In genomic region chr18:54357660-54358494, GRCh38 we compare ENCODE assay signal across 8 cellular contexts. TPM values are rescaled to one million over a fixed set of nuclear protein-coding genes. Genes with fewer than 3 reads are reported as not detected.
DNase-seq lines count a peak whose midpoint lies in the region; ATAC-seq and TF ChIP-seq lines count a peak whose summit lies in the region.

C18orf54 (plus strand) TSS chr18:54357906; CDS start chr18:54360573, 2,667 bp downstream.
STARD6 (minus strand) TSS chr18:54357858; CDS start chr18:54354573, 3,285 bp downstream.

- H3K79me2 ChIP-seq in KMS-11 (ENCODE audit: insufficient read depth, low read depth) (peaks cover 17% of the 10 kb centered on the region; the same call in 1 of the 2 replicates), fibroblast of lung (ENCODE audit: control insufficient read depth, insufficient read depth, low read length) (peaks cover 14% of the 10 kb centered on the region)

- H3K9ac ChIP-seq in KMS-11 (peak within 1 kb of the TSS; percentile 83), fibroblast of lung (ENCODE audit: insufficient read depth, low read length) (peak within 1 kb of the TSS; percentile 65)

- peak within 1 kb of the TSS; percentile 95 for H3K4me2 ChIP-seq in KMS-11
- peak within 1 kb of the TSS; percentile 87 for H3K4me2 ChIP-seq in fibroblast of lung (ENCODE audit: extremely low read depth, insufficient read depth, low read length)

- H3K4me3 Mint-ChIP-seq in activated T-cell treated with anti-CD3 and anti-CD28 coated beads, Interleukin-2, amount 50 U/mL, for 72 hours = peak within 1 kb of the TSS; percentile 97 to 100
- peak within 1 kb of the TSS; percentile 93 to 100 (median 99) for H3K4me3 Mint-ChIP-seq in naive thymus-derived CD8-positive, alpha-beta T cell
- peak within 1 kb of the TSS; percentile 92 to 100 for H3K4me3 Mint-ChIP-seq in stimulated activated naive B cell treated with anti-CD40 and anti-IgM and Interleukin-4, amounts not matched to agents 10 μg/mL and 1 μg/mL and 100 μg/mL, for 72 hours

- no peaks in the 10 kb centered on the region for H3K36me3 ChIP-seq in KMS-11 (ENCODE audit: insufficient read depth)
- no peaks in the 10 kb centered on the region for H3K36me3 ChIP-seq in fibroblast of lung (ENCODE audit: control insufficient read depth, insufficient read depth, low read length)

- no peaks in the 10 kb centered on the region for H3K9me3 ChIP-seq in fibroblast of lung (ENCODE audit: control insufficient read depth, insufficient read depth, low read depth, low read length)

- H3K27ac Mint-ChIP-seq in activated T-cell treated with anti-CD3 and anti-CD28 coated beads, Interleukin-2, amount 50 U/mL, for 72 hours = peak within 1 kb of the TSS; percentile 100
- peak within 1 kb of the TSS; percentile 86 to 99 (median 96) for H3K27ac Mint-ChIP-seq in naive thymus-derived CD8-positive, alpha-beta T cell
- H3K27ac Mint-ChIP-seq in stimulated activated naive B cell treated with anti-CD40 and anti-IgM and Interleukin-4, amounts not matched to agents 10 μg/mL and 1 μg/mL and 100 μg/mL, for 72 hours = peak within 1 kb of the TSS; percentile 92

- POLR2A ChIA-PET in naive thymus-derived CD8-positive, alpha-beta T cell (lab: Charles Lee) = interaction anchor here (0.6 to 2.2 kb wide), 4 partner anchors 87 to 225 kb away, joined by 3 to 15 read pairs (median 7); partner anchors contain the start of genes MBD2 and POLI

- peak within 1 kb of the TSS; percentile 69 for H3K4me3 ChIP-seq in KMS-11 (IDR thresholded peaks at IDR 0.05; ENCODE audit: insufficient read depth, low read depth, low read length)
- H3K4me3 ChIP-seq in fibroblast of lung (replicated peaks in 1 of 4; ENCODE audit: control extremely low read depth in 1 of 4, insufficient read depth in 1 of 4, low read depth in 3 of 4, low read length in 4 of 4) = peak within 1 kb of the TSS; percentile 73 to 96 (median 88)

- ATAC-seq in GM21786 (IDR thresholded peaks at IDR 0.05; ENCODE audit: unreplicated experiment) = peak; percentile 94
- peak; percentile 96 to 97 for ATAC-seq in activated T-cell treated with anti-CD3 and anti-CD28 coated beads, Interleukin-2, amount 50 U/mL, for 72 hours (replicated peaks in 1 of 2)
- ATAC-seq in naive thymus-derived CD8-positive, alpha-beta T cell = peak; percentile 93 to 94
- ATAC-seq in stimulated activated naive B cell treated with anti-CD40 and anti-IgM and Interleukin-4, amounts not matched to agents 10 μg/mL and 1 μg/mL and 100 μg/mL, for 72 hours (replicated peaks) = peak; percentile 94 to 96

- H2AFZ ChIP-seq in KMS-11 (ENCODE audit: low read depth) = peak within 1 kb of the TSS; percentile 97
- peak within 1 kb of the TSS; percentile 97 for H2AFZ ChIP-seq in fibroblast of lung (ENCODE audit: low read length)

- TF ChIP-seq CTCF in KMS-11 (conservative IDR thresholded peaks at IDR 0.05; ENCODE audit: low read depth, low read length) = peak; percentile 76
- peak; percentile 13 to 24 for TF ChIP-seq CTCF in fibroblast of lung (conservative IDR thresholded peaks at IDR 0.05 in 1 of 2, IDR thresholded peaks at IDR 0.05 in 1 of 2; ENCODE audit: low read depth in 1 of 2, low read length in 2 of 2)

- peaks cover 17% of the 10 kb centered on the region for H3K4me1 ChIP-seq in KMS-11 (ENCODE audit: low read depth, poor library complexity, severe bottlenecking)
- no peaks in the 10 kb centered on the region for H3K4me1 ChIP-seq in fibroblast of lung (ENCODE audit: control insufficient read depth, extremely low read depth, insufficient read depth, low read length)

- H3K27ac ChIP-seq in KMS-11 = peak within 1 kb of the TSS; percentile 80
- peak within 1 kb of the TSS; percentile 84 for H3K27ac ChIP-seq in fibroblast of lung (ENCODE audit: insufficient read depth, low read length)

- H4K20me1 ChIP-seq in KMS-11 (ENCODE audit: insufficient read depth) = no peaks in the 10 kb centered on the region
- H4K20me1 ChIP-seq in fibroblast of lung (ENCODE audit: control insufficient read depth, extremely low read depth, insufficient read depth, low read length) = no peaks in the 10 kb centered on the region

- H3K4me1 Mint-ChIP-seq in activated T-cell treated with anti-CD3 and anti-CD28 coated beads, Interleukin-2, amount 50 U/mL, for 72 hours (ENCODE audit: low read depth) = peaks cover 24% of the 10 kb centered on the region
- H3K4me1 Mint-ChIP-seq in naive thymus-derived CD8-positive, alpha-beta T cell = peaks cover 9 to 21% (median 16%) of the 10 kb centered on the region in 4 donors
- peaks cover 9 to 22% of the 10 kb centered on the region in 2 donors for H3K4me1 Mint-ChIP-seq in stimulated activated naive B cell treated with anti-CD40 and anti-IgM and Interleukin-4, amounts not matched to agents 10 μg/mL and 1 μg/mL and 100 μg/mL, for 72 hours

- H3K9me3 Mint-ChIP-seq in activated T-cell treated with anti-CD3 and anti-CD28 coated beads, Interleukin-2, amount 50 U/mL, for 72 hours = no peaks in the 10 kb centered on the region
- H3K9me3 Mint-ChIP-seq in naive thymus-derived CD8-positive, alpha-beta T cell = no peaks in the 10 kb centered on the region
- no peaks in the 10 kb centered on the region for H3K9me3 Mint-ChIP-seq in stimulated activated naive B cell treated with anti-CD40 and anti-IgM and Interleukin-4, amounts not matched to agents 10 μg/mL and 1 μg/mL and 100 μg/mL, for 72 hours

- peaks cover 19% of the 10 kb centered on the region for H3K27me3 Mint-ChIP-seq in activated T-cell treated with anti-CD3 and anti-CD28 coated beads, Interleukin-2, amount 50 U/mL, for 72 hours (ENCODE audit: low read depth)
- peaks cover 0 to 4% (median 0%) of the 10 kb centered on the region in 5 donors for H3K27me3 Mint-ChIP-seq in naive thymus-derived CD8-positive, alpha-beta T cell
- H3K27me3 Mint-ChIP-seq in stimulated activated naive B cell treated with anti-CD40 and anti-IgM and Interleukin-4, amounts not matched to agents 10 μg/mL and 1 μg/mL and 100 μg/mL, for 72 hours = peaks cover 4 to 6% of the 10 kb centered on the region in 2 donors

- peak; percentile 93 for DNase-seq in Daoy (ENCODE audit: low read depth)
- peak; percentile 91 to 93 for DNase-seq in activated T-cell treated with anti-CD3 and anti-CD28 coated beads, Interleukin-2, amount 50 U/mL, for 72 hours
- peak; percentile 84 to 91 for DNase-seq in fibroblast of lung (ENCODE audit: low read depth in 2 of 2)
- DNase-seq in naive thymus-derived CD8-positive, alpha-beta T cell = peak; percentile 84 to 93 (median 88)
- DNase-seq in stimulated activated naive B cell treated with anti-CD40 and anti-IgM and Interleukin-4, amounts not matched to agents 10 μg/mL and 1 μg/mL and 100 μg/mL, for 72 hours = peak; percentile 91

- H3K27me3 ChIP-seq in KMS-11 (ENCODE audit: insufficient read depth, low read depth) (no peaks in the 10 kb centered on the region), fibroblast of lung (ENCODE audit: control insufficient read depth, insufficient read depth, low read length) (no peaks in the 10 kb centered on the region)

- peaks cover 10 to 21% of the 10 kb centered on the region in 2 donors for H3K36me3 Mint-ChIP-seq in activated T-cell treated with anti-CD3 and anti-CD28 coated beads, Interleukin-2, amount 50 U/mL, for 72 hours (ENCODE audit: insufficient read depth in 2 of 2)
- peaks cover 0 to 4% (median 4%) of the 10 kb centered on the region in 3 donors for H3K36me3 Mint-ChIP-seq in naive thymus-derived CD8-positive, alpha-beta T cell
- peaks cover 3 to 5% of the 10 kb centered on the region in 2 donors for H3K36me3 Mint-ChIP-seq in stimulated activated naive B cell treated with anti-CD40 and anti-IgM and Interleukin-4, amounts not matched to agents 10 μg/mL and 1 μg/mL and 100 μg/mL, for 72 hours

RNA-seq across cellular contexts. Expression of gene C18orf54, which starts in this region (rescaled TPM):
- total RNA-seq in Daoy (2014; rRNA removed; shearing (Covaris generic)) = 5.8 and 7.7 TPM in 2 replicates
- polyA plus RNA-seq in PFSK-1 (2012; ENCODE audit: insufficient read length, low read depth) = 3.5 TPM
- 10 to 100 TPM; 10.8 to 12.7 TPM for total RNA-seq in activated T-cell treated with anti-CD3 and anti-CD28 coated beads, Interleukin-2, amount 50 U/mL, for 72 hours
- total RNA-seq in fibroblast of lung = 3.3 and 5.6 TPM in 2 replicates
- 2.8 and 7.4 TPM in 2 replicates for polyA plus RNA-seq in fibroblast of lung
- 1.9 and 4.4 TPM in 2 replicates for polyA plus RNA-seq in fibroblast of lung (2012)
- 0.33 and 3.7 TPM in 2 replicates for polyA minus RNA-seq in fibroblast of lung (ENCODE audit: low replicate concordance)
- 1 to 10 TPM; 3.8 to 4.2 TPM for total RNA-seq in naive thymus-derived CD8-positive, alpha-beta T cell
- polyA plus RNA-seq in naive thymus-derived CD8-positive, alpha-beta T cell = 1 to 10 TPM in 2 of 3 donors, under 1 TPM in 1; 0.98 to 1.3 (median 1.2) TPM

RNA-seq across cellular contexts. Expression of gene STARD6, which starts in this region (rescaled TPM):
- 0.11 TPM in 1 of 2 replicates, not detected in the other for total RNA-seq in Daoy (2014; rRNA removed; shearing (Covaris generic))
- polyA plus RNA-seq in PFSK-1 (2012; ENCODE audit: insufficient read length, low read depth) = not detected
- under 1 TPM in 1 of 2 donors, not detected in 1; 0.23 TPM for total RNA-seq in activated T-cell treated with anti-CD3 and anti-CD28 coated beads, Interleukin-2, amount 50 U/mL, for 72 hours
- total RNA-seq in fibroblast of lung = 0.33 TPM in 1 of 2 replicates, not detected in the other
- 0.39 and 0.42 TPM in 2 replicates for polyA plus RNA-seq in fibroblast of lung
- 0.36 and 0.48 TPM in 2 replicates for polyA plus RNA-seq in fibroblast of lung (2012)
- polyA minus RNA-seq in fibroblast of lung (ENCODE audit: low replicate concordance) = not detected in 2 replicates
- not detected for total RNA-seq in naive thymus-derived CD8-positive, alpha-beta T cell
- not detected for polyA plus RNA-seq in naive thymus-derived CD8-positive, alpha-beta T cell

Comparison
In these comparisons a context has a peak if more than half of its experiments do, and no peak if none do; other contexts are left out.
1. Peak in every context shown above with its lines: DNase-seq, ATAC-seq, H3K4me3 ChIP-seq and H3K27ac ChIP-seq.